21 cellular contexts compared by ENCODE assay signal in the genomic region with DNA sequence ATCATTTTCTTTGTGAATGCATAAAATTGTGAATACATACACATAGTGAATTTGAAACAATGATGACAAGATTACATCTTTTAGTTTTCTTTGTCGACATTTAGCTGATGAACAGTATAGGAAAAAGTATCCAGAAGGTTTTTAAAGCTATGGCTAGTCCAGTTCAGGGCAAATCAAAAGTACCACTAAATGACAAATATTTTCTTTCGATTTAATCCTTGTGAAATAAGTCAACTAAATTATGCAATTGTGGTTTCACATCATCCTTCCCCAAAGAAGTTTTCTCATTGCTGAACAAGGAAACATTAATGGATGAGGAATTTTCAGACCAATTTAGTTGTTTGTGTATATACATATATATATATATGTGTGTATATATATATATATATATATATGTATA.
DNase-seq lines count a peak whose midpoint lies in the region; ATAC-seq, FAIRE-seq and TF ChIP-seq lines count a peak whose summit lies in the region.
"Had no signal": no experiment of that assay in that cellular context is flagged by ENCODE, and none has a peak within 500 bp of the region (broad histone marks: within the 10 kb centered on the region; RNA-seq: fewer than 3 reads in every experiment).

No MANE protein-coding gene starts in this region.

- no peak overlapping the region for H3K4me3 ChIP-seq in PC-9
- no peak overlapping the region for H3K4me3 ChIP-seq in cardiac fibroblast (replicated peaks in 1 of 2; ENCODE audit: low read depth in 2 of 2, low read length in 2 of 2)
- H3K4me3 ChIP-seq: A549, BLaER1, SK-N-MC had no signal

- ATAC-seq in GM18873 (IDR thresholded peaks at IDR 0.05; ENCODE audit: low FRiP score, unreplicated experiment): no peak
- ATAC-seq: A549 had no signal

- H3K27me3 ChIP-seq in PC-9 (ENCODE audit: insufficient read depth, low read depth): no peaks in the 10 kb centered on the region
- H3K27me3 ChIP-seq: BLaER1 had no signal

- TF ChIP-seq CTCF in PC-9 (conservative IDR thresholded peaks at IDR 0.05): no peak
- TF ChIP-seq CTCF in cardiac fibroblast (IDR thresholded peaks at IDR 0.05; ENCODE audit: low read depth, low read length): no peak
- TF ChIP-seq CTCF in GM20000 (IDR thresholded peaks at IDR 0.05; ENCODE audit: extremely low read depth, missing control alignments): no peak

- POLR2A ChIA-PET in PC-9 (lab: Charles Lee; ENCODE audit: unreplicated experiment): no interaction called here

- H3K4me2 ChIP-seq in PC-9: no peak overlapping the region
- H3K4me2 ChIP-seq: A549, BLaER1 had no signal

- H2AFZ ChIP-seq in PC-9: 0 out of 2 replicates have a peak overlapping the region, but pooled peaks have one; percentile 31

- peak; percentile 13 for FAIRE-seq in islet of Langerhans (lab: Jason Lieb, UNC)
- FAIRE-seq: A549 had no signal

- no peaks in the 10 kb centered on the region for H3F3A ChIP-seq in PC-9 (ENCODE audit: insufficient read depth, low read depth)

- DNase-seq in ELR (ENCODE audit: low read depth): peak; percentile 36
- DNase-seq in PC-9: no peak
- DNase-seq in cardiac fibroblast (ENCODE audit: low read depth in 2 of 2): peak; percentile 1 to 5
- no peak for DNase-seq in EL
- no peak for DNase-seq in GM20000 (ENCODE audit: low spot score)
- DNase-seq: Calu3; CD4-positive, alpha-beta memory T cell; DMS53; GOT3; NCI-H1417; NCI-H187; NCI-H2227 treated with DMSO at 0.1 percent for 48 hours; NCI-H510A treated with DMSO at 0.1 percent for 48 hours; NCI-H774; OCI-M1; SHP77 had no signal

- H3K4me1 ChIP-seq in PC-9 (replicated peaks; ENCODE audit: insufficient read depth): no peaks in the 10 kb centered on the region
- H3K4me1 ChIP-seq: A549, BLaER1 had no signal

- CTCF ChIA-PET in PC-9 (lab: Charles Lee): interaction anchor here (0.6 kb wide), 1 partner anchor 726 kb away, joined by 3 read pairs; no protein-coding TSS in a partner anchor

- intact Hi-C loops in PC-9 (cut with micrococcal nuclease; ENCODE audit: unreplicated experiment): no loop called here

- H4K20me1 ChIP-seq in PC-9 (ENCODE audit: insufficient read depth): no peaks in the 10 kb centered on the region
- H4K20me1 ChIP-seq: BLaER1 had no signal

- H3K36me3 ChIP-seq in PC-9 (ENCODE audit: low read depth): no peaks in the 10 kb centered on the region
- H3K36me3 ChIP-seq: BLaER1 had no signal

- no peaks in the 10 kb centered on the region for H3K79me2 ChIP-seq in PC-9 (ENCODE audit: low read depth)

- H3K9me2 ChIP-seq in PC-9 (ENCODE audit: insufficient read depth): no peaks in the 10 kb centered on the region

- no peak overlapping the region for H3K27ac ChIP-seq in PC-9
- H3K27ac ChIP-seq: A549, BLaER1, SK-N-MC had no signal

- H3K9me3 ChIP-seq in PC-9 (ENCODE audit: insufficient read depth, low read depth): no peaks in the 10 kb centered on the region
- H3K9me3 ChIP-seq: A549, BLaER1 had no signal

- no TSS peak for BruUV-seq in PC-9 (replicated peaks; lab: Mats Ljungman, UMichigan)

Comparison
In these comparisons a context has a peak if more than half of its experiments do, and no peak if none do; other contexts are left out.
1. DNase-seq: peak in ELR (single experiment) and cardiac fibroblast (2 of 2); none in PC-9 (0 of 2), EL (single experiment) and GM20000 (single experiment).